30 cellular contexts compared by ENCODE assay signal in the genomic region with DNA sequence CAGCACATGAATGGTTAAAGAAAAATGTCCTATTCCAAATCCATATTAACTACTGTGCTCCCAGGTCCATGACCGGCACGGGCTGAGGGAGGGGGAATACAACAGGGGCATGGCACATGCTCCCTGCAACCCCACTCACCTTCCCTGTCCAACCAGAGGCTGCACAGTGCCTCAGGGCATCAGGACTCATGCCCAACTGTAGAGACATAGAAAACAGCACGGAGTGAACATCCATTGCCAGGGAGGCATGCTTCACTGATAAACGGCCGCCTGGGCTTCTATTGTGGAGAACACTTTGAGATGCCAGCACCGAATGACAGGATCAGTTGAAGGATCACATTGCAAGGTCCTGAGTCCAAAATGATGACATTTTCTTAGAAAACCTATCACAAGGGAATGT.
"Had no signal": no experiment of that assay in that cellular context is flagged by ENCODE, and none has a peak within 500 bp of the region (broad histone marks: within the 10 kb centered on the region; RNA-seq: fewer than 3 reads in every experiment).

No MANE protein-coding gene starts in this region.

- H3K4me3 Mint-ChIP-seq: immature natural killer cell; naive B cell; natural killer cell; nephron progenitor cell; neural progenitor cell; stimulated activated naive B cell treated with anti-CD40 and anti-IgM and Interleukin-4, amounts not matched to agents 10 μg/mL and 1 μg/mL and 100 μg/mL, for 72 hours had no signal

- H3K9me3 ChIP-seq: left lung, lower lobe of right lung, pancreas, prostate gland, stomach, testis, thyroid gland, transverse colon, upper lobe of left lung, vagina had no signal

- H3K4me1 ChIP-seq: left lung, lower lobe of right lung, neural progenitor cell, pancreas, prostate gland, stomach, testis, thyroid gland, transverse colon, upper lobe of left lung, vagina had no signal

- H3K4me1 Mint-ChIP-seq: immature natural killer cell, natural killer cell, nephron progenitor cell had no signal

- DNase-seq: immature natural killer cell; kidney; left colon; left lung; lower lobe of right lung; mesenchymal stem cell; naive B cell; natural killer cell; nephron progenitor cell; pancreas; posterior cingulate gyrus; retina; right cardiac atrium; stimulated activated CD4-positive, alpha-beta T cell treated with anti-CD3 and anti-CD28 coated beads, Interleukin-12 subunit alpha, Interleukin-12 subunit beta, amount 100 ng/mL, for 4 hours; stimulated activated CD4-positive, alpha-beta T cell treated with anti-CD3 and anti-CD28 coated beads, Interleukin-15, amount 100 ng/mL, for 24 hours; stimulated activated CD4-positive, alpha-beta T cell treated with anti-CD3 and anti-CD28 coated beads, Interleukin-2, amount 100 ng/mL, for 24 hours; stimulated activated CD4-positive, alpha-beta T cell treated with anti-CD3 and anti-CD28 coated beads, Interleukin-4, amount 100 ng/mL, for 1 hour; stimulated activated naive B cell treated with anti-CD40 and anti-IgM and Interleukin-4, amounts not matched to agents 10 μg/mL and 1 μg/mL and 100 μg/mL, for 72 hours; stimulated activated naive CD8-positive, alpha-beta T cell treated with anti-CD3 and anti-CD28 coated beads, Interleukin-15, Interleukin-2, amounts not matched to agents 100 U/mL and 50 U/mL, for 24 hours; stomach; testis; thyroid gland; transverse colon; upper lobe of left lung had no signal

- ATAC-seq: left colon; left lung; lower lobe of right lung; natural killer cell; pancreas; right cardiac atrium; sciatic nerve; stimulated activated naive B cell treated with anti-CD40 and anti-IgM and Interleukin-4, amounts not matched to agents 10 μg/mL and 1 μg/mL and 100 μg/mL, for 72 hours; stimulated activated naive CD8-positive, alpha-beta T cell treated with anti-CD3 and anti-CD28 coated beads, Interleukin-15, Interleukin-2, amounts not matched to agents 100 U/mL and 50 U/mL, for 24 hours had no signal

- H3K36me3 Mint-ChIP-seq: immature natural killer cell; naive B cell; natural killer cell; neural progenitor cell; stimulated activated naive B cell treated with anti-CD40 and anti-IgM and Interleukin-4, amounts not matched to agents 10 μg/mL and 1 μg/mL and 100 μg/mL, for 72 hours had no signal

- H3K4me3 ChIP-seq: left lung, lower lobe of right lung, neural progenitor cell, pancreas, prostate gland, skin epidermis, stomach, testis, thyroid gland, transverse colon, upper lobe of left lung, vagina had no signal

- H3K27me3 Mint-ChIP-seq: naive B cell had no signal

- H2AFZ ChIP-seq: neural progenitor cell had no signal

- H3K27ac Mint-ChIP-seq: natural killer cell; nephron progenitor cell; neural progenitor cell; stimulated activated naive B cell treated with anti-CD40 and anti-IgM and Interleukin-4, amounts not matched to agents 10 μg/mL and 1 μg/mL and 100 μg/mL, for 72 hours had no signal

- H3K27me3 ChIP-seq: left lung, neural progenitor cell, pancreas, stomach, testis, thyroid gland, transverse colon, upper lobe of left lung, vagina had no signal

- H3K36me3 ChIP-seq: left lung, lower lobe of right lung, neural progenitor cell, pancreas, prostate gland, stomach, thyroid gland, transverse colon, upper lobe of left lung, vagina had no signal

- H3K9ac ChIP-seq: neural progenitor cell had no signal

- H3K4me2 ChIP-seq: neural progenitor cell had no signal

- H3K9me3 Mint-ChIP-seq: immature natural killer cell; naive B cell; natural killer cell; nephron progenitor cell; neural progenitor cell; stimulated activated naive B cell treated with anti-CD40 and anti-IgM and Interleukin-4, amounts not matched to agents 10 μg/mL and 1 μg/mL and 100 μg/mL, for 72 hours had no signal

- FAIRE-seq: islet of Langerhans, kidney, pancreas had no signal

- H3K27ac ChIP-seq: left lung, lower lobe of right lung, neural progenitor cell, pancreas, prostate gland, skin epidermis, stomach, testis, thyroid gland, transverse colon, upper lobe of left lung, vagina had no signal
